In the genomic region with DNA sequence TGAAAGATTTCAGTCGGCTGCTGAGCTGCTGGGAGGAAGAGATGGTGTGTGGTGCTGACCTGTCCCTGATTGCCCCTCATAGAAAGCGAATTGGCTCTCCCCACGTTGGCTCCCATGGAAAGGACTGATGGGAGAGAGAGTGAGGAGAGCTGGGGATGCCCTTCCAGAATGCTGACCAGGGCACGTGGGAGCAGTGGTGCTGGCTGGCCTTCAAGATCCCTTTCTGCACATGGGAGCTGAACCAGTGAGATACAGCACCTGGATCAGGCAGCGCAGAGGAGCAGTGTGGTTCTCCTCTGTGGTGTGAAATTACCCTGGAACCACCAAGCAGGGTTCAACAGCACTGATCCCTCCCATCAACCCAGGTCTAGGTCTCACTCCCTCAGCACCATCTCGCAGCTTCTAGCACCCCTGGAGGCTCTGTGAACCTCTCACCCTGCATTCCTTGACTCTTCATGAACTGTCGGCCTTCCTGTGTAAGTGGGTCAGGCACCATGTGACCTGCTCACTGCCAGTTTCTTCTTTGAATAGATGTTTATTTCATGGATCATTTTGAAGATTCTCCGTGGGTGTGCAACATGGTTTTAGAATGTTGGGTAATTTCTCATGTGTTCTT, we compare ENCODE assay signal across 24 cellular contexts. TPM values are rescaled to one million over a fixed set of nuclear protein-coding genes. Genes with fewer than 3 reads are reported as not detected.
A peak's percentile ranks its signal among the peaks of the same experiment; 100 is the strongest.
DNase-seq lines count a peak whose midpoint lies in the region; ATAC-seq, FAIRE-seq and TF ChIP-seq lines count a peak whose summit lies in the region.
"Had no signal": no experiment of that assay in that cellular context is flagged by ENCODE, and none has a peak within 500 bp of the region (broad histone marks: within the 10 kb centered on the region; RNA-seq: fewer than 3 reads in every experiment).

No MANE protein-coding gene starts in this region.

- H3K27me3 ChIP-seq in esophagus muscularis mucosa (no peaks in the 10 kb centered on the region), upper lobe of right lung (no peaks in the 10 kb centered on the region), osteoblast (ENCODE audit: insufficient read depth, low read length) (no peaks in the 10 kb centered on the region), small intestine (ENCODE audit: control insufficient read depth in 2 of 2, insufficient read depth in 2 of 2, low read length in 2 of 2) (no peaks in the 10 kb centered on the region)

- H3K9me3 Mint-ChIP-seq in natural killer cell treated with Interleukin-12 subunit alpha and Interleukin-12 subunit beta and Interleukin-15 and Interleukin-18, amount 100 ng/mL, for 72 hours = no peaks in the 10 kb centered on the region
- H3K9me3 Mint-ChIP-seq: CD8-positive, alpha-beta T cell had no signal

- TF ChIP-seq CTCF in esophagus muscularis mucosa (IDR thresholded peaks at IDR 0.05) = no peak
- TF ChIP-seq CTCF in upper lobe of right lung (IDR thresholded peaks at IDR 0.05) = no peak
- TF ChIP-seq CTCF in osteoblast (IDR thresholded peaks at IDR 0.05; ENCODE audit: extremely low read depth, low read depth, low read length) = no peak

- peaks cover 0 to 31% (median 19%) of the 10 kb centered on the region in 4 donors for H3K4me1 ChIP-seq in esophagus muscularis mucosa
- no peaks in the 10 kb centered on the region for H3K4me1 ChIP-seq in upper lobe of right lung
- H3K4me1 ChIP-seq in osteoblast (ENCODE audit: insufficient read depth, low read length) = no peaks in the 10 kb centered on the region
- no peaks in the 10 kb centered on the region for H3K4me1 ChIP-seq in small intestine (ENCODE audit: control insufficient read depth in 2 of 2, insufficient read depth in 1 of 2, low read depth in 1 of 2, low read length in 1 of 2)

- ATAC-seq in Right ventricle myocardium superior (ENCODE audit: poor library complexity) (peak; percentile 51), upper lobe of right lung (peak; percentile 57)
- ATAC-seq in natural killer cell treated with Interleukin-12 subunit alpha and Interleukin-12 subunit beta and Interleukin-15 and Interleukin-18, amount 100 ng/mL, for 72 hours = peak; percentile 25 to 50
- ATAC-seq: CD8-positive, alpha-beta T cell; Panc1 had no signal

- no peak overlapping the region for H2AFZ ChIP-seq in osteoblast (ENCODE audit: low read length)

- TF ChIP-seq EP300 in esophagus muscularis mucosa (IDR thresholded peaks at IDR 0.05) = no peak

- H3K4me3 Mint-ChIP-seq in natural killer cell treated with Interleukin-12 subunit alpha and Interleukin-12 subunit beta and Interleukin-15 and Interleukin-18, amount 100 ng/mL, for 72 hours = no peak overlapping the region
- H3K4me3 Mint-ChIP-seq: CD8-positive, alpha-beta T cell had no signal

- H4K20me1 ChIP-seq in osteoblast (ENCODE audit: insufficient read depth, low read length) = no peaks in the 10 kb centered on the region

- intact Hi-C loops in Right ventricle myocardium superior (cut with DNase I) (no loop called here), cardiac septum (cut with DNase I) (no loop called here), esophagus muscularis mucosa (cut with DNase I) (no loop called here), upper lobe of right lung (cut with DNase I) (no loop called here)

- H3K9me3 ChIP-seq in esophagus muscularis mucosa (no peaks in the 10 kb centered on the region), upper lobe of right lung (no peaks in the 10 kb centered on the region), osteoblast (ENCODE audit: low read depth, low read length) (no peaks in the 10 kb centered on the region), small intestine (ENCODE audit: control insufficient read depth, low read depth) (no peaks in the 10 kb centered on the region)

- H3K27ac ChIP-seq in esophagus muscularis mucosa (replicated peaks in 1 of 4) (no peak overlapping the region), upper lobe of right lung (no peak overlapping the region), osteoblast (ENCODE audit: low read depth, low read length) (no peak overlapping the region), small intestine (ENCODE audit: low read depth in 1 of 2, low read length in 1 of 2) (no peak overlapping the region)
- H3K27ac ChIP-seq: KMS-11 had no signal

- FAIRE-seq in small intestine (lab: Jason Lieb, UNC) = no peak
- FAIRE-seq: GM19239, H54 had no signal

- H3K79me2 ChIP-seq in osteoblast (ENCODE audit: insufficient read depth, low read length) = no peaks in the 10 kb centered on the region

- TF ChIP-seq POLR2A in esophagus muscularis mucosa (IDR thresholded peaks at IDR 0.05; ENCODE audit: low read depth) = no peak

- H3K4me3 ChIP-seq in esophagus muscularis mucosa (no peak overlapping the region), upper lobe of right lung (no peak overlapping the region), osteoblast (ENCODE audit: insufficient read depth, low read length) (no peak overlapping the region), small intestine (ENCODE audit: low read depth in 1 of 2, low read length in 2 of 2) (no peak overlapping the region)

- WGBS in esophagus muscularis mucosa = 60% methylated on average over 7 of the region's 8 CpGs
- WGBS in small intestine, 3 donors = 79 to 87% (median 80%) methylated on average over 8 of the region's 8 CpGs

- H3K27ac Mint-ChIP-seq in natural killer cell treated with Interleukin-12 subunit alpha and Interleukin-12 subunit beta and Interleukin-15 and Interleukin-18, amount 100 ng/mL, for 72 hours = no peak overlapping the region
- H3K27ac Mint-ChIP-seq: CD8-positive, alpha-beta T cell had no signal

- H3K36me3 ChIP-seq in esophagus muscularis mucosa (no peaks in the 10 kb centered on the region), upper lobe of right lung (no peaks in the 10 kb centered on the region), osteoblast (ENCODE audit: insufficient read depth, low read length) (no peaks in the 10 kb centered on the region), small intestine (ENCODE audit: control insufficient read depth in 2 of 2, insufficient read depth in 2 of 2, low read length in 2 of 2) (no peaks in the 10 kb centered on the region)

- no peaks in the 10 kb centered on the region for H3K36me3 Mint-ChIP-seq in natural killer cell treated with Interleukin-12 subunit alpha and Interleukin-12 subunit beta and Interleukin-15 and Interleukin-18, amount 100 ng/mL, for 72 hours
- H3K36me3 Mint-ChIP-seq: CD8-positive, alpha-beta T cell had no signal

- no peak for DNase-seq in Right ventricle myocardium superior
- no peak for DNase-seq in cardiac septum (ENCODE audit: low spot score)
- DNase-seq in esophagus muscularis mucosa (ENCODE audit: extremely low spot score) = peak; percentile 85
- DNase-seq in natural killer cell treated with Interleukin-12 subunit alpha and Interleukin-12 subunit beta and Interleukin-15 and Interleukin-18, amount 100 ng/mL, for 72 hours (ENCODE audit: low spot score) = no peak
- no peak for DNase-seq in upper lobe of right lung
- no peak for DNase-seq in NCI-H748 (lab: John Stamatoyannopoulos, UW; ENCODE audit: unreplicated experiment)
- DNase-seq in osteoblast (ENCODE audit: insufficient read length, low spot score, missing footprints) = no peak
- DNase-seq in small intestine = no peak
- DNase-seq: 8988T; AML-193; C1 segment of cervical spinal cord; CD8-positive, alpha-beta T cell; GDM1; IMR-90; NCI-H1105; NCI-H2081; NCI-H2171; NCI-H345; NCI-H524; NCI-H82 had no signal

- H3K4me2 ChIP-seq in osteoblast (ENCODE audit: insufficient read depth, low read length) = no peak overlapping the region
- H3K4me2 ChIP-seq: KMS-11 had no signal

- H3K27me3 Mint-ChIP-seq in natural killer cell treated with Interleukin-12 subunit alpha and Interleukin-12 subunit beta and Interleukin-15 and Interleukin-18, amount 100 ng/mL, for 72 hours = peaks cover 8 to 19% of the 10 kb centered on the region in 2 donors

- H3K4me1 Mint-ChIP-seq in natural killer cell treated with Interleukin-12 subunit alpha and Interleukin-12 subunit beta and Interleukin-15 and Interleukin-18, amount 100 ng/mL, for 72 hours (ENCODE audit: low read depth in 2 of 2) = peaks cover 0 to 3% of the 10 kb centered on the region in 2 donors

RNA-seq across cellular contexts. Expression of a gene that starts 55.7 kb away (rescaled TPM):
- total RNA-seq in Right ventricle myocardium superior (0.78 TPM), cardiac septum (0.46 TPM), esophagus muscularis mucosa (1 to 10 TPM in 2 of 4 donors, under 1 TPM in 2; 0.75 to 2.5 (median 1.2) TPM), upper lobe of right lung (47.2 TPM), osteoblast (under 0.01 and 0.29 TPM in 2 replicates)
- total RNA-seq in natural killer cell treated with Interleukin-12 subunit alpha and Interleukin-12 subunit beta and Interleukin-15 and Interleukin-18, amount 100 ng/mL, for 72 hours = 1 to 10 TPM in 1 of 2 donors, under 1 TPM in 1; 0.26 to 1.2 TPM
- 1 to 10 TPM; 2.2 to 8.7 (median 3.6) TPM for polyA plus RNA-seq in small intestine
- total RNA-seq: CD8-positive, alpha-beta T cell; IMR-90 had no signal

Comparison
In these comparisons a context has a peak if more than half of its experiments do, and no peak if none do; other contexts are left out.
1. RNA of a gene that starts 55.7 kb away (total RNA-seq): 47.2 TPM in upper lobe of right lung (single experiment); 0.75 to 2.5 TPM in esophagus muscularis mucosa, 0.26 to 1.2 TPM in natural killer cell treated with Interleukin-12 subunit alpha and Interleukin-12 subunit beta and Interleukin-15 and Interleukin-18, amount 100 ng/mL, for 72 hours, 0.78 TPM in Right ventricle myocardium superior (single experiment), 0.46 TPM in cardiac septum (single experiment) and under 0.01 to 0.29 TPM in osteoblast; every median in the first group is over 10 times any median in the second.
2. Peak in every context shown above with its lines, with median percentiles within 50 percentile points of each other: ATAC-seq.